ENCODE assay signal across 1 cellular context in genomic region chr12:109739747-109740693, GRCh38.
TF ChIP-seq lines count a peak whose summit lies in the region.

No MANE protein-coding gene starts in this region.

TF ChIP-seq in K562, 482 proteins besides CTCF, POLR2A, EP300 and RAD21 (continued from another document):
- TF ChIP-seq STAT6 (CRISPR knock-in tag; IDR thresholded peaks at IDR 0.05) = no peak
- peak; percentile 65 for TF ChIP-seq GATA2 (CRISPR knock-in tag; IDR thresholded peaks at IDR 0.05)
- TF ChIP-seq FOXM1 (IDR thresholded peaks at IDR 0.05; ENCODE audit: low read depth) = peak; percentile 42; the same call in 1 of the 2 replicates
- TF ChIP-seq FOXM1 (CRISPR knock-in tag; IDR thresholded peaks at IDR 0.05; ENCODE audit: low read depth) = no peak
- TF ChIP-seq KLF16 (IDR thresholded peaks at IDR 0.05) = peak; percentile 83; the same call in 1 of the 2 replicates
- 0 out of 2 replicates have a peak, but pooled peaks have one; percentile 18 for TF ChIP-seq SMC3 (conservative IDR thresholded peaks at IDR 0.05; ENCODE audit: insufficient read depth, low read depth, low read length)
- TF ChIP-seq ZNF263 (CRISPR knock-in tag; IDR thresholded peaks at IDR 0.05; ENCODE audit: borderline replicate concordance) = 0 out of 2 replicates have a peak, but pooled peaks have one; percentile 30
- no peak for TF ChIP-seq SLC30A9 (CRISPR knock-in tag; IDR thresholded peaks at IDR 0.05)
- no peak for TF ChIP-seq ETV1 (tag; conservative IDR thresholded peaks at IDR 0.05; ENCODE audit: low read depth)
- TF ChIP-seq, protein P1, sequence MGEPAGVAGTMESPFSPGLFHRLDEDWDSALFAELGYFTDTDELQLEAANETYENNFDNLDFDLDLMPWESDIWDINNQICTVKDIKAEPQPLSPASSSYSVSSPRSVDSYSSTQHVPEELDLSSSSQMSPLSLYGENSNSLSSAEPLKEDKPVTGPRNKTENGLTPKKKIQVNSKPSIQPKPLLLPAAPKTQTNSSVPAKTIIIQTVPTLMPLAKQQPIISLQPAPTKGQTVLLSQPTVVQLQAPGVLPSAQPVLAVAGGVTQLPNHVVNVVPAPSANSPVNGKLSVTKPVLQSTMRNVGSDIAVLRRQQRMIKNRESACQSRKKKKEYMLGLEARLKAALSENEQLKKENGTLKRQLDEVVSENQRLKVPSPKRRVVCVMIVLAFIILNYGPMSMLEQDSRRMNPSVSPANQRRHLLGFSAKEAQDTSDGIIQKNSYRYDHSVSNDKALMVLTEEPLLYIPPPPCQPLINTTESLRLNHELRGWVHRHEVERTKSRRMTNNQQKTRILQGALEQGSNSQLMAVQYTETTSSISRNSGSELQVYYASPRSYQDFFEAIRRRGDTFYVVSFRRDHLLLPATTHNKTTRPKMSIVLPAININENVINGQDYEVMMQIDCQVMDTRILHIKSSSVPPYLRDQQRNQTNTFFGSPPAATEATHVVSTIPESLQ (CRISPR knock-in tag; IDR thresholded peaks at IDR 0.05) = no peak
- no peak for TF ChIP-seq ZNF133 (CRISPR knock-in tag; IDR thresholded peaks at IDR 0.05)
- peak; percentile 57; the same call in 1 of the 2 replicates for TF ChIP-seq POLR2AphosphoS5 (IDR thresholded peaks at IDR 0.05; ENCODE audit: control insufficient read depth, insufficient read depth, low read depth, low read length)
- TF ChIP-seq SMAD4 (CRISPR knock-in tag; conservative IDR thresholded peaks at IDR 0.05) = peak; percentile 31; the same call in 1 of the 2 replicates
- TF ChIP-seq MAFG (tag; conservative IDR thresholded peaks at IDR 0.05) = no peak
